14 cellular contexts compared by ENCODE assay signal in genomic region chr1:212529211-212529731, GRCh38.
A peak's percentile ranks its signal among the peaks of the same experiment; 100 is the strongest.
DNase-seq lines count a peak whose midpoint lies in the region; ATAC-seq and TF ChIP-seq lines count a peak whose summit lies in the region.
"Had no signal": no experiment of that assay in that cellular context is flagged by ENCODE, and none has a peak within 500 bp of the region (broad histone marks: within the 10 kb centered on the region; RNA-seq: fewer than 3 reads in every experiment).

No MANE protein-coding gene starts in this region.

- H3K36me3 ChIP-seq in IMR-90 (ENCODE audit: control insufficient read depth, insufficient read depth, low read length) = no peaks in the 10 kb centered on the region
- no peaks in the 10 kb centered on the region for H3K36me3 ChIP-seq in WERI-Rb-1
- H3K36me3 ChIP-seq: left lung had no signal

- no peaks in the 10 kb centered on the region for H3K4me1 ChIP-seq in IMR-90 (ENCODE audit: control insufficient read depth, insufficient read depth, low read length)
- H3K4me1 ChIP-seq: left lung had no signal

- H3K27me3 ChIP-seq in IMR-90 (ENCODE audit: control insufficient read depth, insufficient read depth, low read length) (peaks cover 25% of the 10 kb centered on the region), WERI-Rb-1 (ENCODE audit: insufficient read depth, low read depth, severe bottlenecking) (no peaks in the 10 kb centered on the region)
- H3K27me3 ChIP-seq: left lung had no signal

- H3K27ac ChIP-seq in IMR-90 (ENCODE audit: insufficient read depth, low read length) = no peak overlapping the region
- H3K27ac ChIP-seq in WERI-Rb-1 = no peak overlapping the region
- no peak overlapping the region for H3K27ac ChIP-seq in RWPE1
- H3K27ac ChIP-seq: left lung had no signal

- dilution Hi-C loops in IMR-90 (cut with HindIII; ENCODE audit: low sequenced_read_pairs, unreplicated experiment) = no loop called here

- H3K18ac ChIP-seq in IMR-90 (ENCODE audit: low read depth, low read length) = no peak overlapping the region

- no peak overlapping the region for H2BK20ac ChIP-seq in IMR-90 (ENCODE audit: low read depth, low read length)

- no peak overlapping the region for H3K56ac ChIP-seq in IMR-90 (ENCODE audit: extremely low read depth, insufficient read depth, low read length)

- H3K9ac ChIP-seq in IMR-90 (ENCODE audit: low read depth, low read length) = no peak overlapping the region

- H2BK5ac ChIP-seq in IMR-90 (ENCODE audit: low read depth, low read length, poor library complexity, severe bottlenecking) = no peak overlapping the region

- TF ChIP-seq CTCF in IMR-90 (conservative IDR thresholded peaks at IDR 0.05; ENCODE audit: low read depth, low read length) (no peak), WERI-Rb-1 (IDR thresholded peaks at IDR 0.05; ENCODE audit: low read depth, low read length) (no peak), RWPE1 (conservative IDR thresholded peaks at IDR 0.05; ENCODE audit: low read depth) (no peak)

- TF ChIP-seq RAD21 in IMR-90 (IDR thresholded peaks at IDR 0.05; ENCODE audit: low read length) = no peak

- POLR2A ChIA-PET in IMR-90 (lab: Charles Lee; ENCODE audit: unreplicated experiment) (interaction anchor here (0.6 kb wide), 1 partner anchor 26 kb away, joined by 3 read pairs; no protein-coding TSS in a partner anchor), RWPE1 (lab: Yijun Ruan, JAX; ENCODE audit: low non-redundant PET) (no interaction called here)

- no peaks in the 10 kb centered on the region for H3K9me3 ChIP-seq in IMR-90 (ENCODE audit: control insufficient read depth, insufficient read depth, low read length)
- no peaks in the 10 kb centered on the region for H3K9me3 ChIP-seq in WERI-Rb-1 (ENCODE audit: severe bottlenecking)
- H3K9me3 ChIP-seq: left lung had no signal

- H2BK15ac ChIP-seq in IMR-90 (ENCODE audit: low read depth, low read length) = no peak overlapping the region

- H3K14ac ChIP-seq in IMR-90 (replicated peaks; ENCODE audit: low read depth, low read length) = no peak overlapping the region

- intact Hi-C loops in IMR-90 (cut with micrococcal nuclease) = no loop called here

- CTCF ChIA-PET in IMR-90 (lab: Yijun Ruan, JAX) (no interaction called here), RWPE1 (lab: Yijun Ruan, JAX) (interaction anchor here (0.7 kb wide), 1 partner anchor 274 kb away, joined by 3 read pairs; no protein-coding TSS in a partner anchor)

- BruUV-seq in IMR-90 (replicated peaks; lab: Mats Ljungman, UMichigan) = no TSS peak

- H2AFZ ChIP-seq in IMR-90 (replicated peaks; ENCODE audit: low read length, poor library complexity) = no peak overlapping the region
- H2AFZ ChIP-seq: GM23338 had no signal

- no peak overlapping the region for H2AK9ac ChIP-seq in IMR-90 (replicated peaks; ENCODE audit: low read depth, low read length, poor library complexity)

- ATAC-seq in IMR-90 (ENCODE audit: low read depth) = no peak; the same call in 1 of the 2 replicates
- no peak for ATAC-seq in GM19395 (IDR thresholded peaks at IDR 0.05; ENCODE audit: unreplicated experiment)
- ATAC-seq: GM23338, left lung, natural killer cell had no signal

- H3K4ac ChIP-seq in IMR-90 (ENCODE audit: low read depth, low read length) = no peak overlapping the region

- H3K79me1 ChIP-seq in IMR-90 (ENCODE audit: low read depth in 1 of 2, low read length in 2 of 2) = no peaks in the 10 kb centered on the region

- H4K91ac ChIP-seq in IMR-90 (ENCODE audit: insufficient read depth, low read depth, low read length) = no peak overlapping the region

- no peak overlapping the region for H4K8ac ChIP-seq in IMR-90 (ENCODE audit: low read depth in 2 of 2, low read length in 2 of 2)

- no peak overlapping the region for H2BK120ac ChIP-seq in IMR-90 (ENCODE audit: low read depth, low read length)

- in situ Hi-C loops in IMR-90 (cut with MboI; ENCODE audit: low sequenced_read_pairs) = no loop called here

- H4K20me1 ChIP-seq in IMR-90 (ENCODE audit: insufficient read depth, low read length) = no peaks in the 10 kb centered on the region

- DNase-seq in AG20443 (ENCODE audit: low spot score) (peak; percentile 46), IMR-90 (peak; percentile 61), WERI-Rb-1 (peak; percentile 56), globus pallidus (ENCODE audit: low spot score) (peak; percentile 46), D341Med (ENCODE audit: low spot score) (no peak), DMS153 (lab: John Stamatoyannopoulos, UW) (no peak), RWPE1 (ENCODE audit: low spot score) (no peak)
- DNase-seq: left lung; MV-4-11; natural killer cell; NCI-H510A treated with DMSO at 0.1 percent for 48 hours; stimulated activated naive CD4-positive, alpha-beta T cell treated with Interleukin-2 at 50 U/mL for 16 hours had no signal

- no peak overlapping the region for H3K4me2 ChIP-seq in IMR-90 (ENCODE audit: low read depth, low read length)
- H3K4me2 ChIP-seq: GM23338 had no signal

- TF ChIP-seq POLR2A in IMR-90 (IDR thresholded peaks at IDR 0.05; ENCODE audit: low read depth, low read length) = no peak

- no peak overlapping the region for H3K23ac ChIP-seq in IMR-90 (ENCODE audit: low read depth, low read length)

- H3K4me3 ChIP-seq in IMR-90 (ENCODE audit: insufficient read depth, low read depth, low read length) (no peak overlapping the region), WERI-Rb-1 (ENCODE audit: low read depth, low read length) (peak overlapping the region; percentile 34)
- H3K4me3 ChIP-seq: GM23338, left lung had no signal

- H4K5ac ChIP-seq in IMR-90 (ENCODE audit: low read depth, low read length) = no peak overlapping the region

- no peak overlapping the region for H2AK5ac ChIP-seq in IMR-90 (ENCODE audit: low read depth, low read length)

- 92% methylated on average over 3 of the region's 6 CpGs; no CpG with 5 or more reads in 1 of the 2 experiments for WGBS in IMR-90 (ENCODE audit: extremely low coverage in 2 of 2, insufficient read length in 1 of 2), 2 experiments

- no peaks in the 10 kb centered on the region for H3K9me1 ChIP-seq in IMR-90 (ENCODE audit: insufficient read depth, low read length)

TF ChIP-seq in IMR-90, 13 proteins besides CTCF, POLR2A, EP300 and RAD21:
- TF ChIP-seq SMC3 (IDR thresholded peaks at IDR 0.05; ENCODE audit: low read depth, low read length) (no peak), BHLHE40 (IDR thresholded peaks at IDR 0.05; ENCODE audit: low read depth, low read length) (no peak), FOS (IDR thresholded peaks at IDR 0.05; ENCODE audit: low read depth, low read length) (no peak), MAZ (IDR thresholded peaks at IDR 0.05; ENCODE audit: borderline replicate concordance, low read depth, low read length) (no peak), MXI1 (IDR thresholded peaks at IDR 0.05; ENCODE audit: borderline replicate concordance, low read depth, low read length) (no peak), RFX5 (IDR thresholded peaks at IDR 0.05; ENCODE audit: low read depth, low read length) (no peak), CEBPB (IDR thresholded peaks at IDR 0.05; ENCODE audit: low read depth, low read length) (no peak), MAFK (IDR thresholded peaks at IDR 0.05; ENCODE audit: low read depth, low read length) (no peak), ELK1 (IDR thresholded peaks at IDR 0.05; ENCODE audit: borderline replicate concordance, low read depth, low read length) (no peak), CHD1 (IDR thresholded peaks at IDR 0.05; ENCODE audit: low read depth, low read length) (no peak), NFE2L2 (IDR thresholded peaks at IDR 0.05; ENCODE audit: low read depth, low read length) (no peak), RCOR1 (IDR thresholded peaks at IDR 0.05; ENCODE audit: insufficient replicate concordance, low read length) (no peak)
- TF ChIP-seq, protein P1, sequence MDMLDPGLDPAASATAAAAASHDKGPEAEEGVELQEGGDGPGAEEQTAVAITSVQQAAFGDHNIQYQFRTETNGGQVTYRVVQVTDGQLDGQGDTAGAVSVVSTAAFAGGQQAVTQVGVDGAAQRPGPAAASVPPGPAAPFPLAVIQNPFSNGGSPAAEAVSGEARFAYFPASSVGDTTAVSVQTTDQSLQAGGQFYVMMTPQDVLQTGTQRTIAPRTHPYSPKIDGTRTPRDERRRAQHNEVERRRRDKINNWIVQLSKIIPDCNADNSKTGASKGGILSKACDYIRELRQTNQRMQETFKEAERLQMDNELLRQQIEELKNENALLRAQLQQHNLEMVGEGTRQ (IDR thresholded peaks at IDR 0.05; ENCODE audit: low read depth, low read length) = no peak
TF ChIP-seq in IMR-90: peak in this region for 0.

Comparison
In these comparisons a context has a peak if more than half of its experiments do, and no peak if none do; other contexts are left out.
1. DNase-seq: peak in AG20443 (single experiment), IMR-90 (single experiment), WERI-Rb-1 (single experiment) and globus pallidus (single experiment); none in D341Med (single experiment), DMS153 (single experiment) and RWPE1 (single experiment).